15 cellular contexts compared by ENCODE assay signal in genomic region chr16:58829096-58829495, GRCh38.
"Had no signal": no experiment of that assay in that cellular context is flagged by ENCODE, and none has a peak within 500 bp of the region (broad histone marks: within the 10 kb centered on the region; RNA-seq: fewer than 3 reads in every experiment).

No MANE protein-coding gene starts in this region.

- H3K9me3 ChIP-seq: thyroid gland, vagina had no signal

- H3K4me1 ChIP-seq: foreskin keratinocyte, thyroid gland, vagina had no signal

- DNase-seq: activated CD4-positive, alpha-beta T cell treated with anti-CD3 and anti-CD28 coated beads, Interleukin-2, amount 50 U/mL, for 4 hours; activated CD4-positive, CD25-positive, alpha-beta regulatory T cell treated with anti-CD3 and anti-CD28 coated beads, Interleukin-2, amount 50 U/mL, for 72 hours; activated CD8-positive, alpha-beta memory T cell treated with anti-CD3 and anti-CD28 coated beads, Interleukin-2, amount 10 ng/mL, durations not matched to agents 7 days and 5 days; activated effector memory CD4-positive, alpha-beta T cell treated with Interleukin-2 at 50 U/mL for 16 hours; activated T-cell treated with anti-CD3 and anti-CD28 coated beads, Interleukin-2, amount 50 U/mL, for 24 hours; amygdala; effector memory CD8-positive, alpha-beta T cell; foreskin keratinocyte; left colon; mammary epithelial cell; thyroid gland had no signal

- H3K4me3 ChIP-seq: skin epidermis, thyroid gland, vagina had no signal

- H3K27me3 ChIP-seq: foreskin keratinocyte, thyroid gland, vagina had no signal

- H3K36me3 ChIP-seq: thyroid gland, vagina had no signal

- H3K27ac ChIP-seq: foreskin keratinocyte, skin epidermis, thyroid gland, vagina had no signal

- ATAC-seq: activated CD8-positive, alpha-beta memory T cell treated with anti-CD3 and anti-CD28 coated beads, Interleukin-2, amount 10 ng/mL, durations not matched to agents 7 days and 5 days; effector memory CD8-positive, alpha-beta T cell; foreskin keratinocyte; left colon; natural killer cell treated with Interleukin-12 subunit alpha and Interleukin-12 subunit beta and Interleukin-15 and Interleukin-18, amount 100 ng/mL, for 72 hours; stimulated activated effector memory CD8-positive, alpha-beta T cell treated with anti-CD3 and anti-CD28 coated beads, Interleukin-12 subunit alpha, Interleukin-12 subunit beta, amount 100 ng/mL, for 72 hours had no signal
